ENCODE assay signal across 8 cellular contexts in genomic region chr2:236569593-236569973, GRCh38. TPM values are rescaled to one million over a fixed set of nuclear protein-coding genes. Genes with fewer than 3 reads are reported as not detected.
DNase-seq lines count a peak whose midpoint lies in the region; ATAC-seq, FAIRE-seq and TF ChIP-seq lines count a peak whose summit lies in the region.

Gene ACKR3, plus strand, starts transcription at chr2:236569825. Its CDS starts 10,641 bp downstream, at chr2:236580466.

- TF ChIP-seq POLR2A in GM12891 (IDR thresholded peaks at IDR 0.05; ENCODE audit: low read depth, low read length), result peak; percentile 83

- peaks cover 46% of the 10 kb centered on the region for H3K27me3 Mint-ChIP-seq in WTC11 (ENCODE audit: low read depth)
- no peaks in the 10 kb centered on the region for H3K27me3 Mint-ChIP-seq in central memory CD8-positive, alpha-beta T cell

- POLR2A ChIA-PET in WTC11 (lab: Charles Lee), result no interaction called here

- no peaks in the 10 kb centered on the region for H3K27me3 ChIP-seq in layer of hippocampus (ENCODE audit: control insufficient read depth, insufficient read depth, low read length)

- peak within 1 kb of the TSS; percentile 68 for H3K27ac Mint-ChIP-seq in WTC11
- H3K27ac Mint-ChIP-seq in central memory CD8-positive, alpha-beta T cell (ENCODE audit: low read depth), result peak within 1 kb of the TSS; percentile 69

- FAIRE-seq in GM12891 (lab: Jason Lieb, UNC), result peak; percentile 96

- peak within 1 kb of the TSS; percentile 57 for H3K27ac ChIP-seq in layer of hippocampus (ENCODE audit: low read depth, low read length)

- H3K36me3 Mint-ChIP-seq in WTC11, result no peaks in the 10 kb centered on the region
- peaks cover 8% of the 10 kb centered on the region for H3K36me3 Mint-ChIP-seq in central memory CD8-positive, alpha-beta T cell (ENCODE audit: insufficient read depth)

- H3K4me1 Mint-ChIP-seq in WTC11, result peaks cover 79% of the 10 kb centered on the region
- peaks cover 19% of the 10 kb centered on the region for H3K4me1 Mint-ChIP-seq in central memory CD8-positive, alpha-beta T cell

- ATAC-seq in HG02623 (IDR thresholded peaks at IDR 0.05; ENCODE audit: unreplicated experiment) (peak; percentile 80), WTC11 (peak; percentile 84)
- peak; percentile 98 for ATAC-seq in central memory CD8-positive, alpha-beta T cell (replicated peaks; ENCODE audit: extremely low read depth, poor library complexity, severe bottlenecking)

- DNase-seq in GM12891 (ENCODE audit: insufficient read length, low spot score), result peak; percentile 73
- peak; percentile 55 to 67 for DNase-seq in NCI-H187 (lab: John Stamatoyannopoulos, UW)
- peak; percentile 77 for DNase-seq in WTC11 (ENCODE audit: low spot score)
- peak; percentile 33 to 79 for DNase-seq in central memory CD8-positive, alpha-beta T cell (ENCODE audit: low spot score in 2 of 2)
- DNase-seq in stimulated activated CD4-positive, alpha-beta T cell treated with anti-CD3 and anti-CD28 coated beads, Interleukin-1b, Interleukin-23, amount 100 ng/mL, for 4 hours (ENCODE audit: low read depth in 2 of 2), result peak; percentile 40 to 61
- DNase-seq in OCI-M2 (lab: John Stamatoyannopoulos, UW; ENCODE audit: unreplicated experiment), result no peak

- H3K4me3 Mint-ChIP-seq in WTC11, result peak within 1 kb of the TSS; percentile 72
- H3K4me3 Mint-ChIP-seq in central memory CD8-positive, alpha-beta T cell, result peak within 1 kb of the TSS; percentile 70

- TF ChIP-seq CTCF in WTC11 (IDR thresholded peaks at IDR 0.05), result no peak

- CTCF ChIA-PET in WTC11 (lab: Charles Lee), result interaction anchor here (0.5 to 3.0 kb wide), 20 partner anchors 9 to 489 kb away, joined by 3 to 32 read pairs (median 3); a partner anchor contains a TSS

- H3K9me3 Mint-ChIP-seq in WTC11, result no peaks in the 10 kb centered on the region
- no peaks in the 10 kb centered on the region for H3K9me3 Mint-ChIP-seq in central memory CD8-positive, alpha-beta T cell

TF ChIP-seq in GM12891, 5 proteins besides CTCF, POLR2A, EP300 and RAD21:
- TF ChIP-seq POU2F2 (IDR thresholded peaks at IDR 0.05; ENCODE audit: low read depth, low read length), result peak; percentile 75; the same call in 1 of the 2 replicates
- TF ChIP-seq POLR2AphosphoS5 (IDR thresholded peaks at IDR 0.05; ENCODE audit: low read depth, low read length), result peak; percentile 79
- TF ChIP-seq SPI1 (IDR thresholded peaks at IDR 0.05; ENCODE audit: low read depth, low read length), result no peak
- TF ChIP-seq TAF1 (IDR thresholded peaks at IDR 0.05; ENCODE audit: low read depth, low read length), result peak; percentile 75; the same call in 1 of the 2 replicates
- TF ChIP-seq PAX5 (IDR thresholded peaks at IDR 0.05; ENCODE audit: insufficient read depth, low read length, severe bottlenecking), result no peak

TF ChIP-seq in WTC11, 78 proteins besides CTCF, POLR2A, EP300 and RAD21:
- TF ChIP-seq ARID4B (CRISPR knock-in tag; IDR thresholded peaks at IDR 0.05; ENCODE audit: borderline replicate concordance), result 0 out of 2 replicates have a peak, but pooled peaks have one; percentile 37
- TF ChIP-seq ZNF121 (CRISPR knock-in tag; IDR thresholded peaks at IDR 0.05), result peak; percentile 27
- 0 out of 2 replicates have a peak, but pooled peaks have one; percentile 41 for TF ChIP-seq HMGXB4 (CRISPR knock-in tag; IDR thresholded peaks at IDR 0.05)
- no peak for TF ChIP-seq FOXP4 (CRISPR knock-in tag; IDR thresholded peaks at IDR 0.05)
- TF ChIP-seq PREB (CRISPR knock-in tag; IDR thresholded peaks at IDR 0.05; ENCODE audit: borderline replicate concordance), result no peak

RNA-seq across cellular contexts. Expression of gene ACKR3, which starts in this region (rescaled TPM):
- 13.3 TPM for polyA plus RNA-seq in GM12891 (2012; ENCODE audit: low read depth, missing spikeins)
- total RNA-seq in WTC11 (2021), result 0.94 to 1.4 TPM (median 1.3 TPM) in 3 replicates
